In the genomic region with DNA sequence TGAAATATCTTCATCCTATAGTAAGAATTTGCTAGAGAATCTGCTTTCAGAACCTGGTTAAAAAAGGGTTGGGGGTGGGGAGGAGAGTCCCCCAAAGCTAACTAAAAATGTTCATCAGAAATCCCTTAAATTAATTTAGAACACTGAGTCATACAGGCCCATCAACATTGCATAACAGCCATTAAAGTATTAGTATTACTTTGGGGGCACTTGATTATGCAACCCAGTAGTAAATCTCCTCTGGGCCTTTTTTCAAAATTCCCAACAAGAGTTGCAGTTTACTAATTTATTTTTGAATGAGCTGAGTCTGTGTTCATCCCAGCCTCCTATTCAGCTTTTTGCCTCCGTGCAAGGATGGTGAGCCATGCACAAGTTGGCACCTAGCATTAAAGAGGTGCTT, we compare ENCODE assay signal across 21 cellular contexts. TPM values are rescaled to one million over a fixed set of nuclear protein-coding genes. Genes with fewer than 3 reads are reported as not detected.
A peak's percentile ranks its signal among the peaks of the same experiment; 100 is the strongest.
DNase-seq lines count a peak whose midpoint lies in the region; ATAC-seq and TF ChIP-seq lines count a peak whose summit lies in the region.
"Had no signal": no experiment of that assay in that cellular context is flagged by ENCODE, and none has a peak within 500 bp of the region (broad histone marks: within the 10 kb centered on the region; RNA-seq: fewer than 3 reads in every experiment).

No MANE protein-coding gene starts in this region.

- CTCF ChIA-PET in GM10248 (lab: Yijun Ruan, JAX) (interaction anchor here (1.6 kb wide), 1 partner anchor 10 kb away, joined by 4 read pairs; no protein-coding TSS in a partner anchor), WTC11 (lab: Charles Lee) (interaction anchor here (0.9 to 2.0 kb wide), 2 partner anchors 10 to 38 kb away, joined by 3 to 6 read pairs; no protein-coding TSS in a partner anchor)

- no peaks in the 10 kb centered on the region for H3K9me3 Mint-ChIP-seq in progenitor cell of endocrine pancreas (ENCODE audit: low read depth)
- H3K9me3 Mint-ChIP-seq in WTC11, result peaks cover 7% of the 10 kb centered on the region
- H3K9me3 Mint-ChIP-seq: CD8-positive, alpha-beta T cell had no signal

- POLR2A ChIA-PET in GM10248 (lab: Yijun Ruan, JAX) (no interaction called here), WTC11 (lab: Charles Lee) (no interaction called here)

- H3K4me3 Mint-ChIP-seq in progenitor cell of endocrine pancreas (ENCODE audit: low read depth), result no peak overlapping the region
- no peak overlapping the region for H3K4me3 Mint-ChIP-seq in WTC11
- H3K4me3 Mint-ChIP-seq: B cell; CD8-positive, alpha-beta T cell had no signal

- H3K27me3 Mint-ChIP-seq in progenitor cell of endocrine pancreas (peaks cover 49% of the 10 kb centered on the region), WTC11 (ENCODE audit: low read depth) (peaks cover 20% of the 10 kb centered on the region)

- no peak for TF ChIP-seq POLR2A in sigmoid colon (IDR thresholded peaks at IDR 0.05)

- H3K4me3 ChIP-seq in adipocyte (ENCODE audit: low read length) (no peak overlapping the region), foreskin fibroblast (ENCODE audit: low read depth in 1 of 2, low read length in 2 of 2) (no peak overlapping the region), subcutaneous abdominal adipose tissue (ENCODE audit: low read depth in 1 of 5, low read length in 5 of 5) (no peak overlapping the region), sigmoid colon (no peak overlapping the region)
- H3K4me3 ChIP-seq: BLaER1 treated with 17β-estradiol and CSF1 and Interleukin-3, amounts not matched to agents 10 nM and 100 nM; HAP-1 had no signal

- no peak for TF ChIP-seq EP300 in sigmoid colon (IDR thresholded peaks at IDR 0.05)

- TF ChIP-seq CTCF in foreskin fibroblast (IDR thresholded peaks at IDR 0.05; ENCODE audit: low read depth, low read length) (no peak), progenitor cell of endocrine pancreas (IDR thresholded peaks at IDR 0.05; ENCODE audit: unreplicated experiment) (no peak), GM10248 (IDR thresholded peaks at IDR 0.05; ENCODE audit: control extremely low read depth, extremely low read depth, low read depth, missing control alignments) (no peak), sigmoid colon (IDR thresholded peaks at IDR 0.05) (no peak), WTC11 (IDR thresholded peaks at IDR 0.05) (no peak)

- intact Hi-C loops in sigmoid colon (cut with DNase I), result no loop called here

- H3K27ac Mint-ChIP-seq in progenitor cell of endocrine pancreas, result peak overlapping the region; percentile 19
- H3K27ac Mint-ChIP-seq in WTC11, result no peak overlapping the region
- H3K27ac Mint-ChIP-seq: B cell; CD8-positive, alpha-beta T cell had no signal

- H3K27me3 ChIP-seq in adipocyte (replicated peaks; ENCODE audit: control insufficient read depth, insufficient read depth, low read length) (peaks cover 8% of the 10 kb centered on the region), subcutaneous abdominal adipose tissue (ENCODE audit: control insufficient read depth in 5 of 5, insufficient read depth in 4 of 5, low read length in 5 of 5) (peaks cover 0 to 5% (median 4%) of the 10 kb centered on the region in 5 donors), sigmoid colon (no peaks in the 10 kb centered on the region)
- H3K27me3 ChIP-seq: BLaER1 treated with 17β-estradiol and CSF1 and Interleukin-3, amounts not matched to agents 10 nM and 100 nM had no signal

- H3K4me1 ChIP-seq in adipocyte (ENCODE audit: control insufficient read depth, insufficient read depth, low read length) (peaks cover 24% of the 10 kb centered on the region), subcutaneous abdominal adipose tissue (ENCODE audit: control insufficient read depth in 5 of 5, insufficient read depth in 5 of 5, low read length in 5 of 5) (peaks cover 0 to 3% (median 0%) of the 10 kb centered on the region in 5 donors), sigmoid colon (no peaks in the 10 kb centered on the region)
- H3K4me1 ChIP-seq: HAP-1 had no signal

- no peaks in the 10 kb centered on the region for H3K36me3 Mint-ChIP-seq in progenitor cell of endocrine pancreas (ENCODE audit: insufficient read depth)
- no peaks in the 10 kb centered on the region; the same call in 1 of the 2 replicates for H3K36me3 Mint-ChIP-seq in WTC11
- H3K36me3 Mint-ChIP-seq: CD8-positive, alpha-beta T cell had no signal

- H3K9me3 ChIP-seq in adipocyte (ENCODE audit: control insufficient read depth, low read length) (no peaks in the 10 kb centered on the region), subcutaneous abdominal adipose tissue (ENCODE audit: control insufficient read depth in 5 of 5, low read length in 5 of 5) (peaks cover 0 to 2% (median 0%) of the 10 kb centered on the region in 5 donors), sigmoid colon (no peaks in the 10 kb centered on the region)
- H3K9me3 ChIP-seq: BLaER1 treated with 17β-estradiol and CSF1 and Interleukin-3, amounts not matched to agents 10 nM and 100 nM; HAP-1 had no signal

- WGBS in sigmoid colon, 2 donors, result 82 to 86% methylated on average over 1 of the region's 1 CpG

- peak; percentile 7 for DNase-seq in adipocyte (ENCODE audit: low read depth)
- DNase-seq in foreskin fibroblast, result peak; percentile 3 to 18
- DNase-seq in progenitor cell of endocrine pancreas (ENCODE audit: low spot score, unreplicated experiment), result no peak
- DNase-seq in NCI-H146 treated with DMSO at 0.1 percent for 48 hours (lab: John Stamatoyannopoulos, UW; ENCODE audit: unreplicated experiment), result no peak
- DNase-seq in GM10248 (ENCODE audit: extremely low spot score), result no peak
- no peak for DNase-seq in sigmoid colon
- DNase-seq in WTC11 (ENCODE audit: low spot score), result no peak
- DNase-seq: 8988T; Calu3; CD8-positive, alpha-beta T cell; DMS53; DND-41; EL had no signal

- no peaks in the 10 kb centered on the region for H3K36me3 ChIP-seq in adipocyte (ENCODE audit: control insufficient read depth, insufficient read depth, low read length, severe bottlenecking)
- no peaks in the 10 kb centered on the region for H3K36me3 ChIP-seq in subcutaneous abdominal adipose tissue (ENCODE audit: control insufficient read depth in 5 of 5, insufficient read depth in 5 of 5, low read length in 5 of 5)
- H3K36me3 ChIP-seq in sigmoid colon, result no peaks in the 10 kb centered on the region
- H3K36me3 ChIP-seq: BLaER1 treated with 17β-estradiol and CSF1 and Interleukin-3, amounts not matched to agents 10 nM and 100 nM; HAP-1 had no signal

- ATAC-seq in WTC11, result no peak
- ATAC-seq: CD8-positive, alpha-beta T cell; HepG2 had no signal

- H3K27ac ChIP-seq in subcutaneous abdominal adipose tissue (ENCODE audit: low read depth, low read length), result peak overlapping the region; percentile 4
- no peak overlapping the region for H3K27ac ChIP-seq in sigmoid colon
- H3K27ac ChIP-seq: BLaER1 treated with 17β-estradiol and CSF1 and Interleukin-3, amounts not matched to agents 10 nM and 100 nM had no signal

- H3K4me1 Mint-ChIP-seq in progenitor cell of endocrine pancreas (ENCODE audit: low read depth) (no peaks in the 10 kb centered on the region), WTC11 (no peaks in the 10 kb centered on the region)
- H3K4me1 Mint-ChIP-seq: B cell had no signal

- H3K9ac ChIP-seq in adipocyte (ENCODE audit: low read length), result no peak overlapping the region
- no peak overlapping the region for H3K9ac ChIP-seq in subcutaneous abdominal adipose tissue (ENCODE audit: low read length in 5 of 5)
- H3K9ac ChIP-seq: BLaER1 treated with 17β-estradiol and CSF1 and Interleukin-3, amounts not matched to agents 10 nM and 100 nM had no signal

TF ChIP-seq in WTC11, 78 proteins besides CTCF, POLR2A, EP300 and RAD21:
- TF ChIP-seq, protein P1, sequence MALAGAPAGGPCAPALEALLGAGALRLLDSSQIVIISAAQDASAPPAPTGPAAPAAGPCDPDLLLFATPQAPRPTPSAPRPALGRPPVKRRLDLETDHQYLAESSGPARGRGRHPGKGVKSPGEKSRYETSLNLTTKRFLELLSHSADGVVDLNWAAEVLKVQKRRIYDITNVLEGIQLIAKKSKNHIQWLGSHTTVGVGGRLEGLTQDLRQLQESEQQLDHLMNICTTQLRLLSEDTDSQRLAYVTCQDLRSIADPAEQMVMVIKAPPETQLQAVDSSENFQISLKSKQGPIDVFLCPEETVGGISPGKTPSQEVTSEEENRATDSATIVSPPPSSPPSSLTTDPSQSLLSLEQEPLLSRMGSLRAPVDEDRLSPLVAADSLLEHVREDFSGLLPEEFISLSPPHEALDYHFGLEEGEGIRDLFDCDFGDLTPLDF (CRISPR knock-in tag; IDR thresholded peaks at IDR 0.05), result no peak
- TF ChIP-seq IRF1 (CRISPR knock-in tag; IDR thresholded peaks at IDR 0.05), result no peak
- TF ChIP-seq, protein P2, sequence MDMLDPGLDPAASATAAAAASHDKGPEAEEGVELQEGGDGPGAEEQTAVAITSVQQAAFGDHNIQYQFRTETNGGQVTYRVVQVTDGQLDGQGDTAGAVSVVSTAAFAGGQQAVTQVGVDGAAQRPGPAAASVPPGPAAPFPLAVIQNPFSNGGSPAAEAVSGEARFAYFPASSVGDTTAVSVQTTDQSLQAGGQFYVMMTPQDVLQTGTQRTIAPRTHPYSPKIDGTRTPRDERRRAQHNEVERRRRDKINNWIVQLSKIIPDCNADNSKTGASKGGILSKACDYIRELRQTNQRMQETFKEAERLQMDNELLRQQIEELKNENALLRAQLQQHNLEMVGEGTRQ (CRISPR knock-in tag; IDR thresholded peaks at IDR 0.05), result no peak
- TF ChIP-seq SMAD4 (CRISPR knock-in tag; IDR thresholded peaks at IDR 0.05), result no peak

RNA-seq across cellular contexts. Expression of gene SLC24A4, which starts 8.8 kb away (rescaled TPM):
- total RNA-seq in progenitor cell of endocrine pancreas (not detected in 2 replicates), sigmoid colon (1 to 10 TPM in 2 of 4 donors, under 1 TPM in 2; 0.55 to 1.4 (median 1.0) TPM), WTC11 (2021) (0.37 to 0.90 TPM (median 0.46 TPM) in 3 replicates)
- polyA plus RNA-seq in sigmoid colon, result under 1 TPM in 2 of 3 donors, not detected in 1; under 0.01 to 0.44 TPM
- total RNA-seq: B cell, Calu3, G401, H4, HepG2 had no signal
- polyA plus RNA-seq: AG04450, HepG2 had no signal

Comparison
In these comparisons a context has a peak if more than half of its experiments do, and no peak if none do; other contexts are left out.
1. DNase-seq: peak in adipocyte (single experiment) and foreskin fibroblast (2 of 2); none in progenitor cell of endocrine pancreas (single experiment), NCI-H146 treated with DMSO at 0.1 percent for 48 hours (single experiment), GM10248 (single experiment), sigmoid colon (single experiment) and WTC11 (single experiment).